7 cellular contexts compared by ENCODE assay signal in the genomic region with DNA sequence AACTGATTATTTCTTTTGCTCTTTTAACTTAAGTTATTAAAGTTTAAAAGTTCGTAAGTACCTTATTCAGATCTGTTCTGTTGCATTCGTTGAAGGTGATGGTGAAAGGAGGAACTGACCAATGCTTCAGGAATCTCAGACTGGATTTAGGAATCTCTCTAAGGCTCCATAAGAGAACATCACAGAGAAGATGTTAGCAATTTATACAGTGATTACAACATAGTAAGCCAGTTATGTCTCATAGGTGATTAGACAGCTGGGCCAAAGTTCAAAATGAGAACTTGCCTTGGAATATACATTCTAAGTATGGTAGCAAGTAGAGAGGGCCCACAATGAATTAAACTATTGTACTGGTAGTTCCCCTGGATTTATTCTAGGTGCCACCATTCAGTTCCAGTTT. TPM values are rescaled to one million over a fixed set of nuclear protein-coding genes. Genes with fewer than 3 reads are reported as not detected.
DNase-seq lines count a peak whose midpoint lies in the region; ATAC-seq and TF ChIP-seq lines count a peak whose summit lies in the region.

No MANE protein-coding gene starts in this region.

- no peak for ATAC-seq in heart left ventricle

- peak; percentile 37 for DNase-seq in GM04503 (ENCODE audit: low read depth)
- DNase-seq in NCI-H460 (ENCODE audit: extremely low read depth, low read depth), result peak; percentile 29
- peak; percentile 21 for DNase-seq in dermis blood vessel endothelial cell
- no peak for DNase-seq in SIG-M5 treated with dmso at 0.1 percent for 504 hours (lab: John Stamatoyannopoulos, UW; ENCODE audit: unreplicated experiment)
- no peak for DNase-seq in stimulated activated CD4-positive, alpha-beta T cell treated with anti-CD3 and anti-CD28 coated beads, Interleukin-4, amount 100 ng/mL, for 4 hours
- DNase-seq in heart left ventricle, result no peak

- no peak overlapping the region for H3K9ac ChIP-seq in parathyroid adenoma

- intact Hi-C loops in heart left ventricle (cut with DNase I), result loop anchor here (2.0 to 10.0 kb wide), 12 partner anchors 66 to 589 kb away; a partner anchor contains a TSS

- TF ChIP-seq POLR2A in heart left ventricle (IDR thresholded peaks at IDR 0.05), result no peak

- H3K27me3 ChIP-seq in parathyroid adenoma (ENCODE audit: control insufficient read depth, insufficient read depth, low read length) (no peaks in the 10 kb centered on the region), heart left ventricle (no peaks in the 10 kb centered on the region)

- H3K4me3 ChIP-seq in parathyroid adenoma (ENCODE audit: low read depth, low read length) (peak overlapping the region; percentile 32), heart left ventricle (peak overlapping the region in 2 of 12 donors; percentile 90 to 93)

- no peaks in the 10 kb centered on the region for H3K36me3 ChIP-seq in parathyroid adenoma (ENCODE audit: control insufficient read depth, insufficient read depth, low read length)
- H3K36me3 ChIP-seq in heart left ventricle, result peaks cover 0 to 14% (median 5%) of the 10 kb centered on the region in 9 donors

- H3K4me1 ChIP-seq in parathyroid adenoma (peaks cover 16% of the 10 kb centered on the region), heart left ventricle (peaks cover 0 to 45% (median 26%) of the 10 kb centered on the region in 12 donors)

- peak overlapping the region; percentile 94 for H3K4me2 ChIP-seq in parathyroid adenoma (ENCODE audit: low read length)

- TF ChIP-seq CTCF in parathyroid adenoma (IDR thresholded peaks at IDR 0.05) (no peak), heart left ventricle (IDR thresholded peaks at IDR 0.05) (no peak)

- H2AFZ ChIP-seq in parathyroid adenoma, result no peak overlapping the region

- H3K9me3 ChIP-seq in parathyroid adenoma (ENCODE audit: control insufficient read depth, low read length), result no peaks in the 10 kb centered on the region
- no peaks in the 10 kb centered on the region for H3K9me3 ChIP-seq in heart left ventricle

- H3K79me2 ChIP-seq in parathyroid adenoma, result peaks cover 9% of the 10 kb centered on the region

- H3K27ac ChIP-seq in parathyroid adenoma (no peak overlapping the region), heart left ventricle (no peak overlapping the region)

- 42 to 52% (median 47%) methylated on average over 2 of the region's 2 CpGs for WGBS in heart left ventricle, 4 donors

RNA-seq across cellular contexts. Expression of a gene that starts 3.2 kb away (rescaled TPM):
- 19.3 and 24.0 TPM in 2 replicates for total RNA-seq in NCI-H460 (2014; rRNA removed; shearing (Covaris generic))
- polyA plus RNA-seq in NCI-H460 (2014; cell fraction: nucleus; rRNA removed), result 21.3 and 34.8 TPM in 2 replicates
- total RNA-seq in dermis blood vessel endothelial cell, result 8.7 and 9.4 TPM in 2 replicates
- 1 to 10 TPM; 5.9 to 9.6 (median 7.0) TPM for total RNA-seq in heart left ventricle
- 10 to 100 TPM in 1 of 2 donors, 1 to 10 TPM in 1; 2.6 to 10.3 TPM for polyA plus RNA-seq in heart left ventricle

RNA-seq across cellular contexts. Expression of a gene that starts 32.9 kb away (rescaled TPM):
- total RNA-seq in NCI-H460 (2014; rRNA removed; shearing (Covaris generic)), result 0.20 and 0.87 TPM in 2 replicates
- polyA plus RNA-seq in NCI-H460 (2014; cell fraction: nucleus; rRNA removed), result 0.01 TPM in 1 of 2 replicates, not detected in the other
- total RNA-seq in dermis blood vessel endothelial cell (14.4 and 22.0 TPM in 2 replicates), heart left ventricle (10 to 100 TPM in 1 of 9 donors, 1 to 10 TPM in 8; 3.2 to 10.1 (median 5.3) TPM)
- 1 to 10 TPM; 1.1 to 2.3 TPM for polyA plus RNA-seq in heart left ventricle

Comparison
In these comparisons a context has a peak if more than half of its experiments do, and no peak if none do; other contexts are left out.
1. DNase-seq: peak in GM04503 (single experiment), NCI-H460 (single experiment) and dermis blood vessel endothelial cell (single experiment); none in SIG-M5 treated with dmso at 0.1 percent for 504 hours (single experiment), stimulated activated CD4-positive, alpha-beta T cell treated with anti-CD3 and anti-CD28 coated beads, Interleukin-4, amount 100 ng/mL, for 4 hours (0 of 2) and heart left ventricle (0 of 5).